Comparison of ENCODE assay signal across 7 cellular contexts in genomic region chr11:112024778-112025678, GRCh38. TPM values are rescaled to one million over a fixed set of nuclear protein-coding genes. Genes with fewer than 3 reads are reported as not detected.
A peak's percentile ranks its signal among the peaks of the same experiment; 100 is the strongest.
DNase-seq lines count a peak whose midpoint lies in the region; ATAC-seq and TF ChIP-seq lines count a peak whose summit lies in the region.

DLAT (plus strand) TSS chr11:112025408; CDS start chr11:112025473, 65 bp downstream.

- peak; percentile 23 to 40 for TF ChIP-seq POLR2A in sigmoid colon (IDR thresholded peaks at IDR 0.05)

- H3K27ac ChIP-seq in sigmoid colon = peak within 1 kb of the TSS; percentile 92 to 94 (median 93)

- 0% methylated on average over 71 of the region's 71 CpGs for WGBS in sigmoid colon, 2 donors

- in situ Hi-C loops in astrocyte of the spinal cord (cut with HindIII; ENCODE audit: low sequenced_read_pairs) = no loop called here

- TF ChIP-seq CTCF in astrocyte of the spinal cord (IDR thresholded peaks at IDR 0.05; ENCODE audit: low read depth, low read length) (no peak), sigmoid colon (IDR thresholded peaks at IDR 0.05) (no peak)

- H3K27me3 ChIP-seq in sigmoid colon = no peaks in the 10 kb centered on the region

- H3K4me1 ChIP-seq in sigmoid colon = peaks cover 0 to 14% (median 3%) of the 10 kb centered on the region in 4 donors

- ATAC-seq in GM18511 (IDR thresholded peaks at IDR 0.05; ENCODE audit: unreplicated experiment) (peak; percentile 82), HG02981 (IDR thresholded peaks at IDR 0.05; ENCODE audit: unreplicated experiment) (peak; percentile 60)

- peaks cover 0 to 51% (median 22%) of the 10 kb centered on the region in 4 donors for H3K36me3 ChIP-seq in sigmoid colon

- TF ChIP-seq EP300 in sigmoid colon (IDR thresholded peaks at IDR 0.05) = no peak

- DNase-seq in NCI-H2081 treated with DMSO at 0.1 percent for 48 hours (lab: John Stamatoyannopoulos, UW) (peak; percentile 58), T1000 (lab: John Stamatoyannopoulos, UW) (peak; percentile 61), astrocyte of the spinal cord (ENCODE audit: low read depth, low spot score) (peak; percentile 74), iPS DF 19.7 (ENCODE audit: low read depth, low spot score) (peak; percentile 80), sigmoid colon (peak; percentile 91)

- intact Hi-C loops in sigmoid colon (cut with DNase I) = loop anchor here (1.0 kb wide), 1 partner anchor 146 kb away; the partner anchor contains the start of genes CFAP68 and FDXACB1

- H3K4me3 ChIP-seq in astrocyte of the spinal cord (ENCODE audit: low read depth, low read length) (peak within 1 kb of the TSS; percentile 90), sigmoid colon (peak within 1 kb of the TSS; percentile 76 to 88 (median 86))

- H3K9me3 ChIP-seq in sigmoid colon = no peaks in the 10 kb centered on the region

RNA-seq across cellular contexts. Expression of gene DLAT, which starts in this region (rescaled TPM):
- 10 to 100 TPM; 23.2 to 34.6 (median 26.0) TPM for total RNA-seq in sigmoid colon
- polyA plus RNA-seq in sigmoid colon = 10 to 100 TPM; 23.4 to 49.0 (median 28.2) TPM

Comparison
In these comparisons a context has a peak if more than half of its experiments do, and no peak if none do; other contexts are left out.
1. Peak in every context shown above with its lines: DNase-seq, ATAC-seq, H3K4me3 ChIP-seq and H3K27ac ChIP-seq.